Comparison of ENCODE assay signal across 11 cellular contexts in genomic region chr19:10848208-10848843, GRCh38. TPM values are rescaled to one million over a fixed set of nuclear protein-coding genes. Genes with fewer than 3 reads are reported as not detected.
DNase-seq lines count a peak whose midpoint lies in the region; ATAC-seq and TF ChIP-seq lines count a peak whose summit lies in the region.
"Had no signal": no experiment of that assay in that cellular context is flagged by ENCODE, and none has a peak within 500 bp of the region (broad histone marks: within the 10 kb centered on the region; RNA-seq: fewer than 3 reads in every experiment).

TSS of gene C19orf38 (plus strand) at chr19:10848415. CDS start at chr19:10848509, 94 bp downstream.

- H3K27me3 ChIP-seq in CD4-positive, alpha-beta T cell (ENCODE audit: control insufficient read depth, insufficient read depth, low read length): no peaks in the 10 kb centered on the region

- TF ChIP-seq CTCF in CD4-positive, alpha-beta T cell (IDR thresholded peaks at IDR 0.05): no peak
- TF ChIP-seq CTCF in GM13977 (IDR thresholded peaks at IDR 0.05; ENCODE audit: extremely low read depth, insufficient read depth, missing control alignments): no peak

- peaks cover 4% of the 10 kb centered on the region for H3K36me3 Mint-ChIP-seq in CD4-positive, alpha-beta T cell (ENCODE audit: low read depth)
- peaks cover 4% of the 10 kb centered on the region for H3K36me3 Mint-ChIP-seq in activated T-helper 2 cell treated with anti-CD3 and anti-CD28 coated beads, Interferon-gamma antibody, Interleukin-2, Interleukin-4, amounts not matched to agents 10 μg/mL and 5 μg/mL and 100 μg/mL, durations not matched to agents 14 hours and 24 hours and 36 hours (ENCODE audit: low read depth)
- H3K36me3 Mint-ChIP-seq in natural killer cell treated with Interleukin-12 subunit alpha and Interleukin-12 subunit beta and Interleukin-15 and Interleukin-18, amount 100 ng/mL, for 72 hours: no peaks in the 10 kb centered on the region

- ATAC-seq in CD4-positive, alpha-beta T cell (ENCODE audit: poor library complexity): peak; percentile 43
- peak; percentile 55 to 78 for ATAC-seq in natural killer cell treated with Interleukin-12 subunit alpha and Interleukin-12 subunit beta and Interleukin-15 and Interleukin-18, amount 100 ng/mL, for 72 hours
- ATAC-seq in GM21576 (IDR thresholded peaks at IDR 0.05; ENCODE audit: unreplicated experiment): no peak

- CTCF ChIA-PET in CD4-positive, alpha-beta T cell (lab: Charles Lee): no interaction called here

- peaks cover 8% of the 10 kb centered on the region for H3K9me3 ChIP-seq in CD4-positive, alpha-beta T cell (ENCODE audit: control insufficient read depth, low read length)

- peak within 1 kb of the TSS; percentile 58 for H3K4me3 Mint-ChIP-seq in CD4-positive, alpha-beta T cell
- peak within 1 kb of the TSS; percentile 70 for H3K4me3 Mint-ChIP-seq in activated T-helper 2 cell treated with anti-CD3 and anti-CD28 coated beads, Interferon-gamma antibody, Interleukin-2, Interleukin-4, amounts not matched to agents 10 μg/mL and 5 μg/mL and 100 μg/mL, durations not matched to agents 14 hours and 24 hours and 36 hours (ENCODE audit: low read depth)
- peak within 1 kb of the TSS; percentile 72 for H3K4me3 Mint-ChIP-seq in natural killer cell treated with Interleukin-12 subunit alpha and Interleukin-12 subunit beta and Interleukin-15 and Interleukin-18, amount 100 ng/mL, for 72 hours

- POLR2A ChIA-PET in CD4-positive, alpha-beta T cell (lab: Charles Lee): interaction anchor here (0.6 to 1.0 kb wide), 2 partner anchors 16 to 63 kb away, joined by 3 to 4 read pairs; no protein-coding TSS in a partner anchor

- DNase-seq in CD4-positive, alpha-beta T cell: no peak
- DNase-seq in GM13977 (ENCODE audit: low spot score): peak; percentile 52
- no peak for DNase-seq in activated T-helper 2 cell treated with anti-CD3 and anti-CD28 coated beads, Interferon-gamma antibody, Interleukin-2, Interleukin-4, amounts not matched to agents 10 μg/mL and 5 μg/mL and 100 μg/mL, durations not matched to agents 14 hours and 24 hours and 36 hours (ENCODE audit: low spot score)
- DNase-seq in natural killer cell treated with Interleukin-12 subunit alpha and Interleukin-12 subunit beta and Interleukin-15 and Interleukin-18, amount 100 ng/mL, for 72 hours (ENCODE audit: low spot score): no peak
- no peak for DNase-seq in NCI-H510A (lab: John Stamatoyannopoulos, UW)
- DNase-seq in NCI-H2107 treated with DMSO at 0.1 percent for 48 hours (lab: John Stamatoyannopoulos, UW; ENCODE audit: unreplicated experiment): no peak
- DNase-seq: GM23248, SHP77 treated with DMSO at 0.1 percent for 48 hours had no signal

- H3K9me3 Mint-ChIP-seq in CD4-positive, alpha-beta T cell: peaks cover 5% of the 10 kb centered on the region
- peaks cover 8% of the 10 kb centered on the region for H3K9me3 Mint-ChIP-seq in activated T-helper 2 cell treated with anti-CD3 and anti-CD28 coated beads, Interferon-gamma antibody, Interleukin-2, Interleukin-4, amounts not matched to agents 10 μg/mL and 5 μg/mL and 100 μg/mL, durations not matched to agents 14 hours and 24 hours and 36 hours
- no peaks in the 10 kb centered on the region for H3K9me3 Mint-ChIP-seq in natural killer cell treated with Interleukin-12 subunit alpha and Interleukin-12 subunit beta and Interleukin-15 and Interleukin-18, amount 100 ng/mL, for 72 hours

- in situ Hi-C loops in GM13977 (cut with MboI; ENCODE audit: low pct_unique_long_range_greater_than_20kb, low sequenced_read_pairs, unreplicated experiment): no loop called here

- peaks cover 4% of the 10 kb centered on the region for H3K27me3 Mint-ChIP-seq in CD4-positive, alpha-beta T cell
- no peaks in the 10 kb centered on the region for H3K27me3 Mint-ChIP-seq in activated T-helper 2 cell treated with anti-CD3 and anti-CD28 coated beads, Interferon-gamma antibody, Interleukin-2, Interleukin-4, amounts not matched to agents 10 μg/mL and 5 μg/mL and 100 μg/mL, durations not matched to agents 14 hours and 24 hours and 36 hours (ENCODE audit: low read depth)
- no peaks in the 10 kb centered on the region for H3K27me3 Mint-ChIP-seq in natural killer cell treated with Interleukin-12 subunit alpha and Interleukin-12 subunit beta and Interleukin-15 and Interleukin-18, amount 100 ng/mL, for 72 hours

- intact Hi-C loops in CD4-positive, alpha-beta T cell (cut with DNase I, micrococcal nuclease): no loop called here
- intact Hi-C loops in activated T-helper 2 cell treated with anti-CD3 and anti-CD28 coated beads, Interferon-gamma antibody, Interleukin-2, Interleukin-4, amounts not matched to agents 10 μg/mL and 5 μg/mL and 100 μg/mL, durations not matched to agents 14 hours and 24 hours and 36 hours (cut with micrococcal nuclease): no loop called here

- H3K27ac ChIP-seq in CD4-positive, alpha-beta T cell (ENCODE audit: low read depth, low read length): no peak within 1 kb of the TSS
- H3K27ac ChIP-seq: GM23248 had no signal

- H3K4me1 Mint-ChIP-seq in CD4-positive, alpha-beta T cell (ENCODE audit: low read depth): no peaks in the 10 kb centered on the region
- H3K4me1 Mint-ChIP-seq in activated T-helper 2 cell treated with anti-CD3 and anti-CD28 coated beads, Interferon-gamma antibody, Interleukin-2, Interleukin-4, amounts not matched to agents 10 μg/mL and 5 μg/mL and 100 μg/mL, durations not matched to agents 14 hours and 24 hours and 36 hours (ENCODE audit: low read depth): no peaks in the 10 kb centered on the region
- H3K4me1 Mint-ChIP-seq in natural killer cell treated with Interleukin-12 subunit alpha and Interleukin-12 subunit beta and Interleukin-15 and Interleukin-18, amount 100 ng/mL, for 72 hours (ENCODE audit: low read depth in 2 of 2): peaks cover 18 to 21% of the 10 kb centered on the region in 2 donors

- H3K27ac Mint-ChIP-seq in CD4-positive, alpha-beta T cell: no peak within 1 kb of the TSS
- peak within 1 kb of the TSS; percentile 51 for H3K27ac Mint-ChIP-seq in activated T-helper 2 cell treated with anti-CD3 and anti-CD28 coated beads, Interferon-gamma antibody, Interleukin-2, Interleukin-4, amounts not matched to agents 10 μg/mL and 5 μg/mL and 100 μg/mL, durations not matched to agents 14 hours and 24 hours and 36 hours
- peak within 1 kb of the TSS; percentile 14 to 83 for H3K27ac Mint-ChIP-seq in natural killer cell treated with Interleukin-12 subunit alpha and Interleukin-12 subunit beta and Interleukin-15 and Interleukin-18, amount 100 ng/mL, for 72 hours

RNA-seq across cellular contexts. Expression of gene C19orf38, which starts in this region (rescaled TPM):
- 1 to 10 TPM; 1.8 to 2.1 TPM for total RNA-seq in CD4-positive, alpha-beta T cell
- total RNA-seq in activated T-helper 2 cell treated with anti-CD3 and anti-CD28 coated beads, Interferon-gamma antibody, Interleukin-2, Interleukin-4, amounts not matched to agents 10 μg/mL and 5 μg/mL and 100 μg/mL, durations not matched to agents 14 hours and 24 hours and 36 hours: 3.9 and 4.3 TPM in 2 replicates
- total RNA-seq in natural killer cell treated with Interleukin-12 subunit alpha and Interleukin-12 subunit beta and Interleukin-15 and Interleukin-18, amount 100 ng/mL, for 72 hours: 10 to 100 TPM in 1 of 2 donors, 1 to 10 TPM in 1; 2.7 to 12.0 TPM
- total RNA-seq: Daoy, temporal lobe had no signal
